18 cellular contexts compared by ENCODE assay signal in genomic region chr6:78771619-78772018, GRCh38.
DNase-seq lines count a peak whose midpoint lies in the region; FAIRE-seq and TF ChIP-seq lines count a peak whose summit lies in the region.
"Had no signal": no experiment of that assay in that cellular context is flagged by ENCODE, and none has a peak within 500 bp of the region (broad histone marks: within the 10 kb centered on the region; RNA-seq: fewer than 3 reads in every experiment).

No MANE protein-coding gene starts in this region.

- no peak overlapping the region for H3K4me3 ChIP-seq in HEK293 (ENCODE audit: low read depth, low read length)
- H3K4me3 ChIP-seq in endothelial cell of umbilical vein (replicated peaks in 1 of 3; ENCODE audit: insufficient read depth in 1 of 3, low read depth in 1 of 3, low read length in 3 of 3) = no peak overlapping the region
- H3K4me3 ChIP-seq: BLaER1 treated with 17β-estradiol and CSF1 and Interleukin-3, amounts not matched to agents 10 nM and 100 nM had no signal

- no peaks in the 10 kb centered on the region for H3K79me2 ChIP-seq in endothelial cell of umbilical vein (ENCODE audit: control insufficient read depth, insufficient read depth, low read length)

- H2AFZ ChIP-seq in endothelial cell of umbilical vein (ENCODE audit: low read depth, low read length) = no peak overlapping the region

- no peaks in the 10 kb centered on the region for H3K4me1 Mint-ChIP-seq in activated T-helper 2 cell treated with anti-CD3 and anti-CD28 coated beads, Interferon-gamma antibody, Interleukin-2, Interleukin-4, amounts not matched to agents 10 μg/mL and 5 μg/mL and 100 μg/mL, durations not matched to agents 14 hours and 24 hours and 36 hours (ENCODE audit: low read depth)
- H3K4me1 Mint-ChIP-seq: B cell had no signal

- dilution Hi-C loops in endothelial cell of umbilical vein (cut with MboI; ENCODE audit: extremely low pct_ligation_motif_present, low sequenced_read_pairs) = no loop called here

- H3K9me1 ChIP-seq in endothelial cell of umbilical vein (replicated peaks; ENCODE audit: control insufficient read depth, extremely low read depth, insufficient read depth, low read length) = peaks cover 4% of the 10 kb centered on the region

- no peak overlapping the region for H3K4me3 Mint-ChIP-seq in activated T-helper 2 cell treated with anti-CD3 and anti-CD28 coated beads, Interferon-gamma antibody, Interleukin-2, Interleukin-4, amounts not matched to agents 10 μg/mL and 5 μg/mL and 100 μg/mL, durations not matched to agents 14 hours and 24 hours and 36 hours (ENCODE audit: low read depth)
- H3K4me3 Mint-ChIP-seq: B cell; CD8-positive, alpha-beta T cell; H9 had no signal

- in situ Hi-C loops in KBM-7 (cut with MboI; ENCODE audit: low pct_unique_long_range_greater_than_20kb, low sequenced_read_pairs) = no loop called here

- no peaks in the 10 kb centered on the region for H3K36me3 ChIP-seq in HEK293 (ENCODE audit: control insufficient read depth in 2 of 2, insufficient read depth in 1 of 2, low read length in 2 of 2)
- no peaks in the 10 kb centered on the region for H3K36me3 ChIP-seq in endothelial cell of umbilical vein (ENCODE audit: control insufficient read depth in 2 of 2, extremely low read depth in 1 of 2, insufficient read depth in 2 of 2, low read length in 2 of 2)
- H3K36me3 ChIP-seq: BLaER1 treated with 17β-estradiol and CSF1 and Interleukin-3, amounts not matched to agents 10 nM and 100 nM had no signal

- no peaks in the 10 kb centered on the region for H3K27me3 Mint-ChIP-seq in activated T-helper 2 cell treated with anti-CD3 and anti-CD28 coated beads, Interferon-gamma antibody, Interleukin-2, Interleukin-4, amounts not matched to agents 10 μg/mL and 5 μg/mL and 100 μg/mL, durations not matched to agents 14 hours and 24 hours and 36 hours (ENCODE audit: low read depth)
- H3K27me3 Mint-ChIP-seq: B cell had no signal

- POLR2A ChIA-PET in HEK293 (lab: Yijun Ruan, JAX) = no interaction called here
- POLR2A ChIA-PET in endothelial cell of umbilical vein (lab: Charles Lee) = no interaction called here

- no peak for TF ChIP-seq POLR2A in endothelial cell of umbilical vein (IDR thresholded peaks at IDR 0.05; ENCODE audit: low read depth, low read length)

- no peaks in the 10 kb centered on the region for H4K20me1 ChIP-seq in endothelial cell of umbilical vein (replicated peaks; ENCODE audit: control insufficient read depth, extremely low read depth, insufficient read depth, low read length)
- H4K20me1 ChIP-seq: BLaER1 treated with 17β-estradiol and CSF1 and Interleukin-3, amounts not matched to agents 10 nM and 100 nM had no signal

- peak; percentile 18 for DNase-seq in NCI-H146 (lab: John Stamatoyannopoulos, UW)
- no peak for DNase-seq in NCI-H146 treated with DMSO at 0.1 percent for 48 hours (lab: John Stamatoyannopoulos, UW; ENCODE audit: unreplicated experiment)
- DNase-seq in NCI-H69 (lab: John Stamatoyannopoulos, UW) = peak; percentile 72
- DNase-seq in endothelial cell of umbilical vein (ENCODE audit: low read depth, low spot score) = no peak
- no peak for DNase-seq in KBM-7
- no peak for DNase-seq in activated T-helper 2 cell treated with anti-CD3 and anti-CD28 coated beads, Interferon-gamma antibody, Interleukin-2, Interleukin-4, amounts not matched to agents 10 μg/mL and 5 μg/mL and 100 μg/mL, durations not matched to agents 14 hours and 24 hours and 36 hours (ENCODE audit: low spot score)
- DNase-seq in GOT3 (lab: John Stamatoyannopoulos, UW) = no peak
- DNase-seq: 8988T; Calu3; CD8-positive, alpha-beta T cell; DMS79 treated with DMSO at 0.1 percent for 48 hours; GF-D8; H9 had no signal

- H3K9ac ChIP-seq in endothelial cell of umbilical vein (replicated peaks; ENCODE audit: extremely low read depth, insufficient read depth, low read length) = no peak overlapping the region
- H3K9ac ChIP-seq: BLaER1 treated with 17β-estradiol and CSF1 and Interleukin-3, amounts not matched to agents 10 nM and 100 nM had no signal

- H3K9me3 Mint-ChIP-seq in activated T-helper 2 cell treated with anti-CD3 and anti-CD28 coated beads, Interferon-gamma antibody, Interleukin-2, Interleukin-4, amounts not matched to agents 10 μg/mL and 5 μg/mL and 100 μg/mL, durations not matched to agents 14 hours and 24 hours and 36 hours = no peaks in the 10 kb centered on the region

- H3K27ac Mint-ChIP-seq in activated T-helper 2 cell treated with anti-CD3 and anti-CD28 coated beads, Interferon-gamma antibody, Interleukin-2, Interleukin-4, amounts not matched to agents 10 μg/mL and 5 μg/mL and 100 μg/mL, durations not matched to agents 14 hours and 24 hours and 36 hours = no peak overlapping the region
- H3K27ac Mint-ChIP-seq: B cell; CD8-positive, alpha-beta T cell; H9 had no signal

- H3K36me3 Mint-ChIP-seq in activated T-helper 2 cell treated with anti-CD3 and anti-CD28 coated beads, Interferon-gamma antibody, Interleukin-2, Interleukin-4, amounts not matched to agents 10 μg/mL and 5 μg/mL and 100 μg/mL, durations not matched to agents 14 hours and 24 hours and 36 hours (ENCODE audit: low read depth) = no peaks in the 10 kb centered on the region
- H3K36me3 Mint-ChIP-seq: CD8-positive, alpha-beta T cell had no signal

- H3K9me3 ChIP-seq in HEK293 (ENCODE audit: control insufficient read depth, insufficient read depth, low read depth, low read length) = no peaks in the 10 kb centered on the region
- H3K9me3 ChIP-seq in endothelial cell of umbilical vein (replicated peaks; ENCODE audit: control insufficient read depth, insufficient read depth, low read length) = no peaks in the 10 kb centered on the region

- TF ChIP-seq CTCF in HEK293 (tag by site-specific recombination; IDR thresholded peaks at IDR 0.05) = no peak
- TF ChIP-seq CTCF in endothelial cell of umbilical vein (IDR thresholded peaks at IDR 0.05; ENCODE audit: extremely low read depth in 1 of 2, insufficient read depth in 1 of 2, low read depth in 1 of 2, low read length in 2 of 2) = no peak

- intact Hi-C loops in endothelial cell of umbilical vein (cut with micrococcal nuclease) = no loop called here
- intact Hi-C loops in activated T-helper 2 cell treated with anti-CD3 and anti-CD28 coated beads, Interferon-gamma antibody, Interleukin-2, Interleukin-4, amounts not matched to agents 10 μg/mL and 5 μg/mL and 100 μg/mL, durations not matched to agents 14 hours and 24 hours and 36 hours (cut with micrococcal nuclease) = no loop called here

- CTCF ChIA-PET in HEK293 (lab: Yijun Ruan, JAX) = interaction anchor here (0.6 kb wide), 1 partner anchor 1098 kb away, joined by 3 read pairs; no protein-coding TSS in a partner anchor
- CTCF ChIA-PET in endothelial cell of umbilical vein (lab: Charles Lee) = interaction anchor here (1.0 kb wide), 1 partner anchor 20 kb away, joined by 3 read pairs; no protein-coding TSS in a partner anchor

- H3K4me1 ChIP-seq in HEK293 (ENCODE audit: control insufficient read depth, insufficient read depth, low read length) (no peaks in the 10 kb centered on the region), endothelial cell of umbilical vein (ENCODE audit: control insufficient read depth, extremely low read depth, insufficient read depth, low read length) (no peaks in the 10 kb centered on the region)

- peak; percentile 12 for FAIRE-seq in endothelial cell of umbilical vein (lab: Jason Lieb, UNC)
- FAIRE-seq: H1, HepG2 had no signal

- no TSS peak for BruUV-seq in endothelial cell of umbilical vein (replicated peaks; lab: Mats Ljungman, UMichigan)

- no peak overlapping the region for H3K27ac ChIP-seq in HEK293 (ENCODE audit: extremely low read depth, low read depth, low read length)
- no peak overlapping the region for H3K27ac ChIP-seq in endothelial cell of umbilical vein (ENCODE audit: insufficient read depth, low read depth, low read length)

- H3K4me2 ChIP-seq in endothelial cell of umbilical vein (ENCODE audit: insufficient read depth, low read length) = no peak overlapping the region

- H3K27me3 ChIP-seq in endothelial cell of umbilical vein (ENCODE audit: control insufficient read depth in 2 of 2, insufficient read depth in 2 of 2, low read length in 2 of 2) = peaks cover 0 to 12% of the 10 kb centered on the region in 2 experiments
- H3K27me3 ChIP-seq: BLaER1 treated with 17β-estradiol and CSF1 and Interleukin-3, amounts not matched to agents 10 nM and 100 nM had no signal

TF ChIP-seq in HEK293, 187 proteins besides CTCF, POLR2A, EP300 and RAD21 (continues in another document):
- no peak; the same call in 1 of the 2 replicates for TF ChIP-seq BCL11B (tag by site-specific recombination; IDR thresholded peaks at IDR 0.05; ENCODE audit: low read depth)
- TF ChIP-seq ZNF140 (tag by site-specific recombination; IDR thresholded peaks at IDR 0.05) = no peak
- TF ChIP-seq SALL2 (tag by site-specific recombination; IDR thresholded peaks at IDR 0.05; ENCODE audit: borderline replicate concordance) = no peak
- no peak for TF ChIP-seq GLI4 (tag by site-specific recombination; IDR thresholded peaks at IDR 0.05)
- TF ChIP-seq ZFP41 (tag by site-specific recombination; IDR thresholded peaks at IDR 0.05; ENCODE audit: borderline replicate concordance) = no peak
- no peak for TF ChIP-seq MZF1 (tag by site-specific recombination; IDR thresholded peaks at IDR 0.05; ENCODE audit: borderline replicate concordance)
- TF ChIP-seq ZNF23 (tag by site-specific recombination; IDR thresholded peaks at IDR 0.05; ENCODE audit: borderline replicate concordance) = no peak

TF ChIP-seq in endothelial cell of umbilical vein, 7 proteins besides CTCF, POLR2A, EP300 and RAD21:
- no peak for TF ChIP-seq EZH2 (IDR thresholded peaks at IDR 0.05; ENCODE audit: borderline replicate concordance, low read depth, low read length, severe bottlenecking)
- TF ChIP-seq POLR2AphosphoS5 (IDR thresholded peaks at IDR 0.05; ENCODE audit: insufficient read depth, low read depth, low read length) = no peak
- no peak for TF ChIP-seq GATA2 (IDR thresholded peaks at IDR 0.05; ENCODE audit: insufficient read depth, insufficient read length, low read depth, low read length)
- no peak for TF ChIP-seq FOS (IDR thresholded peaks at IDR 0.05; ENCODE audit: borderline replicate concordance, insufficient read depth, low read length)
- no peak for TF ChIP-seq MYC (IDR thresholded peaks at IDR 0.05; ENCODE audit: low read depth, low read length)

Comparison
In these comparisons a context has a peak if more than half of its experiments do, and no peak if none do; other contexts are left out.
1. DNase-seq: peak in NCI-H146 (single experiment) and NCI-H69 (single experiment); none in NCI-H146 treated with DMSO at 0.1 percent for 48 hours (single experiment), endothelial cell of umbilical vein (single experiment), KBM-7 (single experiment), activated T-helper 2 cell treated with anti-CD3 and anti-CD28 coated beads, Interferon-gamma antibody, Interleukin-2, Interleukin-4, amounts not matched to agents 10 μg/mL and 5 μg/mL and 100 μg/mL, durations not matched to agents 14 hours and 24 hours and 36 hours (single experiment) and GOT3 (single experiment).